ENCODE assay signal across 13 cellular contexts in the genomic region with DNA sequence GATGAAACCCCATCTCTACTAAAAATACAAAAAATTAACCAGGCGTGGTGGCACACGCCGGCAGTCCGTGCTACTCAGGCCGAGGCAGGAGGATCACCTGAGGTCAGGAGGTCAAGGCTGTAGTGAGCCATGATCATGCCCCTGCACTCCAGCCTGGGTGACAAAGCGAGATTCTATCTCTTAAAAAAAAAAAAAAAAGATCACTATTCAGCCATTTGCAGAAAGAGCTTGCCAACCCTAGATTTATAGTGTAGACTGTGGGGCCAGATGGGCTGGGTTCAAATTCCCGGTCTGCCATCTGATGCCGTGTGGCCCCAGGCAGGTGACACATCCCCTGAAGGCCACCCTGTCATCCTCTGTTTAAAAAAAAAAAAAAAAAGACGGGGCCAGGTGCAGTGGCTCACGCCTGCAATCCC. TPM values are rescaled to one million over a fixed set of nuclear protein-coding genes. Genes with fewer than 3 reads are reported as not detected.
DNase-seq lines count a peak whose midpoint lies in the region; ATAC-seq and TF ChIP-seq lines count a peak whose summit lies in the region.
"Had no signal": no experiment of that assay in that cellular context is flagged by ENCODE, and none has a peak within 500 bp of the region (broad histone marks: within the 10 kb centered on the region; RNA-seq: fewer than 3 reads in every experiment).

No MANE protein-coding gene starts in this region.

- H4K91ac ChIP-seq in mesenchymal stem cell (ENCODE audit: low read length), result no peak overlapping the region

- H3K23ac ChIP-seq in mesenchymal stem cell (ENCODE audit: low read length in 2 of 2), result no peak overlapping the region

- H2AFZ ChIP-seq in mesenchymal stem cell (ENCODE audit: low read depth, low read length), result no peak overlapping the region

- H2AK5ac ChIP-seq in mesenchymal stem cell (ENCODE audit: low read length, severe bottlenecking), result no peak overlapping the region

- H3K4ac ChIP-seq in mesenchymal stem cell (ENCODE audit: low read depth in 1 of 2, low read length in 2 of 2), result peak overlapping the region in 1 of 2 experiments; percentile 61

- no peak overlapping the region for H3K14ac ChIP-seq in mesenchymal stem cell (ENCODE audit: low read length in 2 of 2)

- H3K27ac ChIP-seq in duodenal mucosa (ENCODE audit: low read depth, low read length) (peak overlapping the region; percentile 58), mesenchymal stem cell (ENCODE audit: low read length, poor library complexity, severe bottlenecking) (peak overlapping the region; percentile 68), thoracic aorta (peak overlapping the region; percentile 86 to 94), substantia nigra (ENCODE audit: low read depth, low read length, poor library complexity, severe bottlenecking) (no peak overlapping the region)

- DNase-seq in NCI-H2171 treated with DMSO at 0.1 percent for 48 hours (lab: John Stamatoyannopoulos, UW), result peak; percentile 83
- no peak for DNase-seq in mesenchymal stem cell
- no peak for DNase-seq in thoracic aorta (ENCODE audit: low spot score)
- no peak for DNase-seq in substantia nigra (lab: John Stamatoyannopoulos, UW)
- no peak for DNase-seq in NCI-H146 treated with DMSO at 0.1 percent for 48 hours (lab: John Stamatoyannopoulos, UW; ENCODE audit: unreplicated experiment)
- DNase-seq: activated T-cell treated with anti-CD3 and anti-CD28 coated beads, Interleukin-2, amount 50 U/mL, for 1 hour; CD8-positive, alpha-beta memory T cell; central memory CD4-positive, alpha-beta T cell; NK-92 treated with Interleukin-12 subunit alpha and Interleukin-12 subunit beta, amount 100 ng/mL, for 24 hours had no signal

- 87% methylated on average over 7 of the region's 10 CpGs for WGBS in mesenchymal stem cell

- H3K4me1 ChIP-seq in duodenal mucosa (ENCODE audit: control insufficient read depth in 1 of 2, insufficient read depth in 2 of 2, low read length in 2 of 2), result no peaks in the 10 kb centered on the region
- peaks cover 9% of the 10 kb centered on the region for H3K4me1 ChIP-seq in mesenchymal stem cell (ENCODE audit: control insufficient read depth, insufficient read depth, low read depth, low read length)
- peaks cover 6 to 18% of the 10 kb centered on the region in 2 donors for H3K4me1 ChIP-seq in thoracic aorta (ENCODE audit: control insufficient read depth in 1 of 2, low read depth in 2 of 2)

- no peak for ATAC-seq in thoracic aorta (ENCODE audit: insufficient number of reproducible peaks, low FRiP score, low read depth)
- no peak for ATAC-seq in HG03108 (IDR thresholded peaks at IDR 0.05; ENCODE audit: unreplicated experiment)
- ATAC-seq in GM21576 (IDR thresholded peaks at IDR 0.05; ENCODE audit: unreplicated experiment), result no peak

- peaks cover 50% of the 10 kb centered on the region for H3K79me1 ChIP-seq in mesenchymal stem cell (replicated peaks; ENCODE audit: low read length, poor library complexity, severe bottlenecking)

- TF ChIP-seq CTCF in thoracic aorta (IDR thresholded peaks at IDR 0.05), result no peak

- no peak overlapping the region for H2BK5ac ChIP-seq in mesenchymal stem cell (ENCODE audit: low read depth, low read length, poor library complexity, severe bottlenecking)

- peak overlapping the region; percentile 14 for H2BK15ac ChIP-seq in mesenchymal stem cell (ENCODE audit: low read depth, poor library complexity, severe bottlenecking)

- peak overlapping the region in 1 of 2 experiments; percentile 72 for H3K18ac ChIP-seq in mesenchymal stem cell (ENCODE audit: low read depth in 1 of 2, low read length in 2 of 2)

- H3K9ac ChIP-seq in duodenal mucosa (ENCODE audit: low read depth in 1 of 2, low read length in 2 of 2), result no peak overlapping the region
- H3K9ac ChIP-seq in mesenchymal stem cell (ENCODE audit: low read length), result peak overlapping the region; percentile 79

- H4K8ac ChIP-seq in mesenchymal stem cell (ENCODE audit: low read length), result no peak overlapping the region

- H3K9me3 ChIP-seq in duodenal mucosa (ENCODE audit: control insufficient read depth in 1 of 2, low read length in 2 of 2) (no peaks in the 10 kb centered on the region), mesenchymal stem cell (ENCODE audit: control insufficient read depth, low read length) (no peaks in the 10 kb centered on the region), thoracic aorta (no peaks in the 10 kb centered on the region)

- no peak overlapping the region for H3K4me2 ChIP-seq in mesenchymal stem cell (ENCODE audit: low read length, poor library complexity, severe bottlenecking)

- H2BK12ac ChIP-seq in mesenchymal stem cell (ENCODE audit: low read length in 2 of 2), result peak overlapping the region in 1 of 2 experiments; percentile 73

- H3K36me3 ChIP-seq in duodenal mucosa (ENCODE audit: control insufficient read depth in 1 of 2, insufficient read depth in 2 of 2, low read length in 2 of 2) (peaks cover 16 to 53% of the 10 kb centered on the region in 2 donors), mesenchymal stem cell (ENCODE audit: control insufficient read depth in 1 of 2, insufficient read depth in 2 of 2, low read depth in 1 of 2, low read length in 2 of 2) (peaks cover 73 to 76% of the 10 kb centered on the region in 2 experiments), thoracic aorta (peaks cover 63% of the 10 kb centered on the region)

- no peaks in the 10 kb centered on the region for H3K27me3 ChIP-seq in duodenal mucosa (ENCODE audit: control insufficient read depth in 1 of 2, insufficient read depth in 2 of 2, low read length in 2 of 2)
- no peaks in the 10 kb centered on the region for H3K27me3 ChIP-seq in mesenchymal stem cell (ENCODE audit: control insufficient read depth in 1 of 2, insufficient read depth in 1 of 2, low read length in 2 of 2)
- H3K27me3 ChIP-seq in thoracic aorta (replicated peaks; ENCODE audit: insufficient read depth), result no peaks in the 10 kb centered on the region

- no peak overlapping the region for H2BK120ac ChIP-seq in mesenchymal stem cell (ENCODE audit: low read depth, low read length)

- H3K4me3 ChIP-seq in duodenal mucosa (ENCODE audit: low read depth in 1 of 2, low read length in 2 of 2), result no peak overlapping the region
- H3K4me3 ChIP-seq in mesenchymal stem cell (ENCODE audit: insufficient read depth in 1 of 2, low read depth in 1 of 2, low read length in 2 of 2), result no peak overlapping the region
- no peak overlapping the region for H3K4me3 ChIP-seq in thoracic aorta

RNA-seq across cellular contexts. Expression of a gene that starts 28.9 kb away (rescaled TPM):
- polyA plus RNA-seq in mesenchymal stem cell (2013, experiment 1 of 2), result 0.18 TPM
- not detected for polyA plus RNA-seq in mesenchymal stem cell (2013, experiment 2 of 2)
- total RNA-seq in thoracic aorta, result not detected
- total RNA-seq: CD8-positive, alpha-beta memory T cell had no signal

RNA-seq across cellular contexts. Expression of a gene that starts 31.8 kb away (rescaled TPM):
- not detected for polyA plus RNA-seq in mesenchymal stem cell (2013, experiment 1 of 2)
- not detected for polyA plus RNA-seq in mesenchymal stem cell (2013, experiment 2 of 2)
- total RNA-seq in thoracic aorta, result not detected
- total RNA-seq: CD8-positive, alpha-beta memory T cell; natural killer cell treated with Interleukin-12 subunit alpha and Interleukin-12 subunit beta and Interleukin-15 and Interleukin-18, amount 100 ng/mL, for 72 hours had no signal
- polyA plus RNA-seq: CD8-positive, alpha-beta memory T cell had no signal

RNA-seq across cellular contexts. Expression of a gene that starts 49.0 kb away (rescaled TPM):
- 4.2 TPM for polyA plus RNA-seq in mesenchymal stem cell (2013, experiment 1 of 2)
- polyA plus RNA-seq in mesenchymal stem cell (2013, experiment 2 of 2), result 3.8 TPM
- 10 to 100 TPM; 22.0 to 24.2 TPM for total RNA-seq in thoracic aorta

RNA-seq across cellular contexts. Expression of a gene that starts 54.7 kb away (rescaled TPM):
- 30.7 TPM for polyA plus RNA-seq in mesenchymal stem cell (2013, experiment 1 of 2)
- 28.8 TPM for polyA plus RNA-seq in mesenchymal stem cell (2013, experiment 2 of 2)
- 10 to 100 TPM; 29.6 to 33.8 TPM for total RNA-seq in thoracic aorta
